In the genomic region with DNA sequence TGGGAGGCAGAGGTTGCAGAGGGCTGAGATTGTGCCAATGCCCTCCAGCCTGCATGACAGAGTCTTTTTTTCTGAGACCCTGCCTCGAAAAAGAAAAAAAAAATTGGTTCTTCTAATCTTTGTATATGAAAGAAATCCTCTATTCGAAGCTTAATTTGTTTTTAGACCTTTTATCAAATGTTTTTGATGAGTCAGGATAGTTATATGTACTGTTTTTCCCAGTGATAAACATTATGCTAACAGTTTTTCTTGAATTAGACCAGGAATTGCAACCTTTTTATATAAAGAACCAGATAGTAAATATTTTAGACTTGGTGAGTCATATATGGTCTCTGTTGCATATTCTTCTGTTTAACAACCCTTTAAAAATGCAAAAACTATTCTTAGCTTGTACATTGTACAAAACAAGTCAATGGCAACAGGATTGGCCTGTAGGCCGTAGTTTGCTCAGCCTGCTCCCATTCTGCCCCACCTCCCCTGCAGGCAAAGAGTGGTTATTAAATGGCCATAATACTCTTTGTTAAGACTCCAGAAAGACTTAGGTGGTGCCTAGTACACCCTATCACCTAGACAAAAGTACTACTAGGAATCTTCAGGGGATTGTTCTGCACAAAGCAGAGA, we compare ENCODE assay signal across 1 cellular context.
TF ChIP-seq lines count a peak whose summit lies in the region.

No MANE protein-coding gene starts in this region.

TF ChIP-seq in HCT116, 20 proteins besides CTCF, POLR2A, EP300 and RAD21 (continued from another document):
- TF ChIP-seq, protein P1, sequence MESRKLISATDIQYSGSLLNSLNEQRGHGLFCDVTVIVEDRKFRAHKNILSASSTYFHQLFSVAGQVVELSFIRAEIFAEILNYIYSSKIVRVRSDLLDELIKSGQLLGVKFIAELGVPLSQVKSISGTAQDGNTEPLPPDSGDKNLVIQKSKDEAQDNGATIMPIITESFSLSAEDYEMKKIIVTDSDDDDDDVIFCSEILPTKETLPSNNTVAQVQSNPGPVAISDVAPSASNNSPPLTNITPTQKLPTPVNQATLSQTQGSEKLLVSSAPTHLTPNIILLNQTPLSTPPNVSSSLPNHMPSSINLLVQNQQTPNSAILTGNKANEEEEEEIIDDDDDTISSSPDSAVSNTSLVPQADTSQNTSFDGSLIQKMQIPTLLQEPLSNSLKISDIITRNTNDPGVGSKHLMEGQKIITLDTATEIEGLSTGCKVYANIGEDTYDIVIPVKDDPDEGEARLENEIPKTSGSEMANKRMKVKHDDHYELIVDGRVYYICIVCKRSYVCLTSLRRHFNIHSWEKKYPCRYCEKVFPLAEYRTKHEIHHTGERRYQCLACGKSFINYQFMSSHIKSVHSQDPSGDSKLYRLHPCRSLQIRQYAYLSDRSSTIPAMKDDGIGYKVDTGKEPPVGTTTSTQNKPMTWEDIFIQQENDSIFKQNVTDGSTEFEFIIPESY (IDR thresholded peaks at IDR 0.05; ENCODE audit: extremely low read depth, insufficient replicate concordance, low read length) = no peak
- TF ChIP-seq, protein P2, sequence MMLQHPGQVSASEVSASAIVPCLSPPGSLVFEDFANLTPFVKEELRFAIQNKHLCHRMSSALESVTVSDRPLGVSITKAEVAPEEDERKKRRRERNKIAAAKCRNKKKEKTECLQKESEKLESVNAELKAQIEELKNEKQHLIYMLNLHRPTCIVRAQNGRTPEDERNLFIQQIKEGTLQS (IDR thresholded peaks at IDR 0.05) = no peak
